Comparison of ENCODE assay signal across 1 cellular context in genomic region chr5:33229216-33229615, GRCh38.
TF ChIP-seq lines count a peak whose summit lies in the region.

No MANE protein-coding gene starts in this region.

TF ChIP-seq in HEK293, 187 proteins besides CTCF, POLR2A, EP300 and RAD21 (continued from another document):
- TF ChIP-seq ZNF391 (tag by site-specific recombination; IDR thresholded peaks at IDR 0.05; ENCODE audit: borderline replicate concordance, low read depth) (no peak), ZNF398 (tag by site-specific recombination; IDR thresholded peaks at IDR 0.05) (no peak), ZNF529 (tag by site-specific recombination; IDR thresholded peaks at IDR 0.05; ENCODE audit: insufficient replicate concordance) (no peak), ZNF837 (tag by site-specific recombination; IDR thresholded peaks at IDR 0.05) (no peak), ZNF341 (tag by site-specific recombination; IDR thresholded peaks at IDR 0.05; ENCODE audit: low read depth) (no peak), ZNF16 (tag by site-specific recombination; IDR thresholded peaks at IDR 0.05; ENCODE audit: low read depth) (no peak)
